In the genomic region with DNA sequence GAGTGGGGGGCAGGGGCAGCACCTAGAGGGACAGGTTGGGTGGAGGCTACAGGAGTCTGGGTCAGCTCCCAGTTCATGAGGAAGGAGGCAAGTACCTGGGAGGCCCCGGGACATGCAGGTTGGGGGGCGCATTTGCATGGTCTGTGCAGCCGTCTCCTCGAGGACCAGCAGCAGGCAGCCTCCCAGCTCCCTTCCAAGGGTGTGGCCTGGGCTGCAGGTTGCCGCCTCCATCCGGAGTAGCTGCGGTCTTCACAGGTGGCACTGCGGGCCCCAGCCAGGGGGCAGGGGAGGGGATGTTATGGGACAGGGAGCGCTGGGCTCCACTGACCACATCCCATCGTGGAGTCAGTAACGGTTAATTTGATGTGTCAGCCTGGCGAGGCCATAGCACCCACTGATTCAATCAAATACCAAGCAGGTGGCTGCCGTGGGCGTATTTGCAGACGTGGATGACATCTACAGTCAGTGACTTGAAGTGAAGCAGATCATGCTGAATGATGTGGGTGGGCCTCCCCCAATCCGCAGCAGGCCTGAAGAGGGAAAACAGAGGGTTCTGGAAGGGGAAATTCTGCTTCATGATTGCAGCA, we compare ENCODE assay signal across 8 cellular contexts.
DNase-seq lines count a peak whose midpoint lies in the region; ATAC-seq and TF ChIP-seq lines count a peak whose summit lies in the region.

No MANE protein-coding gene starts in this region.

- no peak overlapping the region for H3K27ac Mint-ChIP-seq in nephron progenitor cell

- H3K36me3 ChIP-seq in sigmoid colon = no peaks in the 10 kb centered on the region

- no peaks in the 10 kb centered on the region for H3K36me3 Mint-ChIP-seq in nephron progenitor cell (ENCODE audit: low read depth)

- ATAC-seq in HG02973 (IDR thresholded peaks at IDR 0.05; ENCODE audit: unreplicated experiment) = peak; percentile 86

- no peak overlapping the region for H3K27ac ChIP-seq in sigmoid colon

- no peaks in the 10 kb centered on the region for H3K9me3 ChIP-seq in sigmoid colon

- no peak overlapping the region for H3K4me3 ChIP-seq in sigmoid colon

- intact Hi-C loops in sigmoid colon (cut with DNase I) = loop anchor here (5.0 kb wide), 1 partner anchor 67 kb away; no protein-coding TSS in a partner anchor

- H3K4me3 Mint-ChIP-seq in nephron progenitor cell = no peak overlapping the region

- TF ChIP-seq CTCF in GM10266 (IDR thresholded peaks at IDR 0.05; ENCODE audit: control insufficient read depth, insufficient read depth, low read depth, missing control alignments) (no peak), sigmoid colon (IDR thresholded peaks at IDR 0.05) (no peak), nephron progenitor cell (IDR thresholded peaks at IDR 0.05) (no peak)

- 84 to 87% methylated on average over 16 of the region's 16 CpGs for WGBS in sigmoid colon, 2 donors

- peaks cover 72% of the 10 kb centered on the region for H3K4me1 Mint-ChIP-seq in nephron progenitor cell

- peaks cover 6% of the 10 kb centered on the region for H3K27me3 Mint-ChIP-seq in nephron progenitor cell (ENCODE audit: low read depth, poor library complexity)

- no peaks in the 10 kb centered on the region for H3K27me3 ChIP-seq in sigmoid colon

- no peaks in the 10 kb centered on the region for H3K9me3 Mint-ChIP-seq in nephron progenitor cell

- TF ChIP-seq EP300 in sigmoid colon (IDR thresholded peaks at IDR 0.05) = no peak

- H3K4me1 ChIP-seq in sigmoid colon = peaks cover 0 to 28% (median 15%) of the 10 kb centered on the region in 4 donors

- TF ChIP-seq POLR2A in sigmoid colon (IDR thresholded peaks at IDR 0.05) = no peak

- DNase-seq in GM10266 (ENCODE audit: extremely low spot score) (peak; percentile 65), sigmoid colon (peak; percentile 62), NCI-H128 (lab: John Stamatoyannopoulos, UW; ENCODE audit: unreplicated experiment) (no peak), GDM1 (lab: John Stamatoyannopoulos, UW) (no peak), NCI-H2029 (lab: John Stamatoyannopoulos, UW) (no peak), nephron progenitor cell (no peak)
- DNase-seq in activated CD8-positive, alpha-beta memory T cell treated with anti-CD3 and anti-CD28 coated beads, Interleukin-2, amount 50 U/mL, for 48 hours = peak; percentile 86

Comparison
In these comparisons a context has a peak if more than half of its experiments do, and no peak if none do; other contexts are left out.
1. DNase-seq: peak in GM10266 (single experiment), activated CD8-positive, alpha-beta memory T cell treated with anti-CD3 and anti-CD28 coated beads, Interleukin-2, amount 50 U/mL, for 48 hours (single experiment) and sigmoid colon (single experiment); none in NCI-H128 (single experiment), GDM1 (single experiment), NCI-H2029 (single experiment) and nephron progenitor cell (single experiment).